Comparison of ENCODE assay signal across 14 cellular contexts in genomic region chr16:57150682-57151330, GRCh38. TPM values are rescaled to one million over a fixed set of nuclear protein-coding genes. Genes with fewer than 3 reads are reported as not detected.
DNase-seq lines count a peak whose midpoint lies in the region; ATAC-seq, FAIRE-seq and TF ChIP-seq lines count a peak whose summit lies in the region.
"Had no signal": no experiment of that assay in that cellular context is flagged by ENCODE, and none has a peak within 500 bp of the region (broad histone marks: within the 10 kb centered on the region; RNA-seq: fewer than 3 reads in every experiment).

No MANE protein-coding gene starts in this region.

- no peaks in the 10 kb centered on the region for H3K27me3 Mint-ChIP-seq in H9 (ENCODE audit: low read depth)

- H3K9me3 ChIP-seq in H9 (ENCODE audit: control insufficient read depth, low read depth, low read length) (no peaks in the 10 kb centered on the region), GM12878 (replicated peaks; ENCODE audit: control insufficient read depth, insufficient read depth, low read length) (no peaks in the 10 kb centered on the region)
- H3K9me3 ChIP-seq: adrenal gland had no signal

- H3K4me3 ChIP-seq in GM12878, result no peak overlapping the region
- H3K4me3 ChIP-seq: adrenal gland had no signal

- no peak overlapping the region for H2AFZ ChIP-seq in H9 (ENCODE audit: low read length)
- H2AFZ ChIP-seq in GM12878 (ENCODE audit: control insufficient read depth, low read depth, low read length), result no peak overlapping the region

- in situ Hi-C loops in GM12878 (cut with MboI), result no loop called here
- in situ Hi-C loops in KBM-7 (cut with MboI; ENCODE audit: low pct_unique_long_range_greater_than_20kb, low sequenced_read_pairs), result no loop called here

- H3K27ac ChIP-seq in H9 (ENCODE audit: insufficient read length, low read depth, low read length) (no peak overlapping the region), GM12878 (ENCODE audit: control insufficient read depth, insufficient read depth) (no peak overlapping the region)
- H3K27ac ChIP-seq: adrenal gland had no signal

- H3K4me1 ChIP-seq in H9 (ENCODE audit: insufficient read depth, low read length) (peaks cover 23% of the 10 kb centered on the region; the same call in 1 of the 2 replicates), GM12878 (ENCODE audit: control insufficient read depth, insufficient read depth, low read length) (peaks cover 15% of the 10 kb centered on the region)

- no peak overlapping the region for H3T11ph ChIP-seq in H9 (ENCODE audit: low read length)

- H3K56ac ChIP-seq in H9 (ENCODE audit: insufficient read length, low read depth, low read length), result no peak overlapping the region

- FAIRE-seq in GM12878 (lab: Jason Lieb, UNC), result no peak

- H3K9ac ChIP-seq in H9 (ENCODE audit: extremely low read depth, insufficient read length, low read length) (peak overlapping the region; percentile 7), GM12878 (ENCODE audit: control insufficient read depth, insufficient read depth, low read length) (no peak overlapping the region)

- H2BK15ac ChIP-seq in H9 (ENCODE audit: low read depth, low read length), result no peak overlapping the region

- no peak overlapping the region for H2BK20ac ChIP-seq in H9 (ENCODE audit: low read depth, low read length, poor library complexity, severe bottlenecking)

- no peak overlapping the region for H3K4me3 Mint-ChIP-seq in H9
- no peak overlapping the region for H3K4me3 Mint-ChIP-seq in stimulated activated effector memory CD8-positive, alpha-beta T cell treated with anti-CD3 and anti-CD28 coated beads, Interleukin-12 subunit alpha, Interleukin-12 subunit beta, amount 100 ng/mL, for 72 hours

- no peak for ATAC-seq in GM12878
- no peak for ATAC-seq in stimulated activated effector memory CD8-positive, alpha-beta T cell treated with anti-CD3 and anti-CD28 coated beads, Interleukin-12 subunit alpha, Interleukin-12 subunit beta, amount 100 ng/mL, for 72 hours
- ATAC-seq in HG02623 (IDR thresholded peaks at IDR 0.05; ENCODE audit: unreplicated experiment), result no peak
- ATAC-seq: left ventricle myocardium superior had no signal

- WGBS in H9 (ENCODE audit: extremely low coverage, insufficient read length, low lambda C conversion rate), result no CpG with 5 or more reads among the region's 9 CpGs
- WGBS in GM12878 (ENCODE audit: insufficient coverage, insufficient replicate concordance, low lambda C conversion rate, missing lambda C conversion rate), result 98% methylated on average over 9 of the region's 9 CpGs

- H4K20me1 ChIP-seq in H9 (ENCODE audit: control insufficient read depth, insufficient read depth, insufficient read length) (no peaks in the 10 kb centered on the region), GM12878 (ENCODE audit: control insufficient read depth, insufficient read depth) (no peaks in the 10 kb centered on the region)

- no peak overlapping the region for H4K8ac ChIP-seq in H9 (replicated peaks; ENCODE audit: insufficient read length, low read depth, low read length)

- no peak overlapping the region for H3K18ac ChIP-seq in H9 (ENCODE audit: insufficient read length, low read depth, low read length)

- SMC1A ChIA-PET in GM12878 (lab: Charles Lee; ENCODE audit: uncharacterized antibody, unreplicated experiment), result interaction anchor here (0.8 to 1.2 kb wide), 6 partner anchors 16 to 90 kb away, joined by 3 read pairs; no protein-coding TSS in a partner anchor

- peaks cover 15 to 23% of the 10 kb centered on the region in 2 experiments for H3K36me3 ChIP-seq in GM12878 (ENCODE audit: control insufficient read depth in 2 of 2, insufficient read depth in 2 of 2, low read length in 1 of 2)

- no peak overlapping the region for H2BK120ac ChIP-seq in H9 (ENCODE audit: low read depth, low read length, poor library complexity, severe bottlenecking)

- no peaks in the 10 kb centered on the region for H3K9me3 Mint-ChIP-seq in H9
- no peaks in the 10 kb centered on the region for H3K9me3 Mint-ChIP-seq in stimulated activated effector memory CD8-positive, alpha-beta T cell treated with anti-CD3 and anti-CD28 coated beads, Interleukin-12 subunit alpha, Interleukin-12 subunit beta, amount 100 ng/mL, for 72 hours

- no peak for TF ChIP-seq RAD21 in GM12878 (IDR thresholded peaks at IDR 0.05; ENCODE audit: insufficient read depth, low read depth, low read length)

- intact Hi-C loops in GM12878 (cut with micrococcal nuclease; ENCODE audit: unreplicated experiment), result no loop called here

- TF ChIP-seq POLR2A in GM12878 (IDR thresholded peaks at IDR 0.05; ENCODE audit: low read depth, low read length), result 0 out of 2 replicates have a peak, but pooled peaks have one; percentile 25

- BruUV-seq in GM12878 (replicated peaks; lab: Mats Ljungman, UMichigan), result no TSS peak

- DNase-seq in H9 (no peak), GM12878 (ENCODE audit: low read depth, low spot score) (no peak), iris pigment epithelial cell (ENCODE audit: low read depth) (peak; percentile 32), KBM-7 (no peak)
- DNase-seq in stimulated activated effector memory CD8-positive, alpha-beta T cell treated with anti-CD3 and anti-CD28 coated beads, Interleukin-12 subunit alpha, Interleukin-12 subunit beta, amount 100 ng/mL, for 72 hours (ENCODE audit: low spot score in 2 of 2), result no peak
- DNase-seq in stimulated activated CD4-positive, alpha-beta T cell treated with anti-CD3 and anti-CD28 coated beads, Interleukin-12 subunit alpha, Interleukin-12 subunit beta, amount 100 ng/mL, for 4 hours, result no peak
- DNase-seq: activated CD4-positive, alpha-beta T cell treated with anti-CD3 and anti-CD28 coated beads, Interleukin-2, amount 50 U/mL, for 48 hours; activated T-cell treated with anti-CD3 and anti-CD28 coated beads, Interleukin-2, amount 50 U/mL, for 48 hours; DMS79 treated with DMSO at 0.1 percent for 48 hours; left ventricle myocardium superior; NCI-H1694 treated with DMSO at 0.1 percent for 48 hours; NCI-H524 treated with DMSO at 0.1 percent for 48 hours had no signal

- no peak overlapping the region for H3K14ac ChIP-seq in H9 (ENCODE audit: insufficient read depth, low read length)

- H3K23me2 ChIP-seq in H9 (ENCODE audit: insufficient read length, low read depth, low read length, poor library complexity, severe bottlenecking), result no peaks in the 10 kb centered on the region

- no peak for TF ChIP-seq CTCF in H9 (conservative IDR thresholded peaks at IDR 0.05)
- TF ChIP-seq CTCF in GM12878 (IDR thresholded peaks at IDR 0.05 in 2 of 3, conservative IDR thresholded peaks at IDR 0.05 in 1 of 3; ENCODE audit: control insufficient read depth in 2 of 3, extremely low read depth in 1 of 3, insufficient read depth in 1 of 3, low read depth in 3 of 3, low read length in 3 of 3), result no peak

- no peak overlapping the region for H4K91ac ChIP-seq in H9 (ENCODE audit: insufficient read length, low read depth, low read length)

- H3K27ac Mint-ChIP-seq in H9, result peak overlapping the region; percentile 89 to 94 (median 90); a peak in 5 of 7 replicates
- H3K27ac Mint-ChIP-seq in stimulated activated effector memory CD8-positive, alpha-beta T cell treated with anti-CD3 and anti-CD28 coated beads, Interleukin-12 subunit alpha, Interleukin-12 subunit beta, amount 100 ng/mL, for 72 hours, result peak overlapping the region; percentile 70

- no peaks in the 10 kb centered on the region for H3K79me1 ChIP-seq in H9 (ENCODE audit: insufficient read depth, low read depth, low read length, poor library complexity, severe bottlenecking)

- H3K4ac ChIP-seq in H9 (ENCODE audit: low read depth, low read length), result no peak overlapping the region

- no peak overlapping the region for H3K23ac ChIP-seq in H9 (ENCODE audit: insufficient read length, low read depth, low read length)

- H2AK5ac ChIP-seq in H9 (ENCODE audit: insufficient read length, low read length), result no peak overlapping the region

- no peak overlapping the region for H4K5ac ChIP-seq in H9 (ENCODE audit: insufficient read length, low read depth, low read length)

- no peak overlapping the region for H3K4me2 ChIP-seq in H9 (ENCODE audit: insufficient read depth, insufficient read length, low read length)
- no peak overlapping the region for H3K4me2 ChIP-seq in GM12878 (ENCODE audit: control insufficient read depth, insufficient read depth)

- CTCF ChIA-PET in GM12878 (lab: Yijun Ruan, JAX), result interaction anchor here (0.9 to 2.8 kb wide), 5 partner anchors 9 to 187 kb away, joined by 3 to 14 read pairs (median 3); partner anchors contain the start of gene CPNE2

- H3K27me3 ChIP-seq in H9 (ENCODE audit: insufficient read depth, low read length), result no peaks in the 10 kb centered on the region
- H3K27me3 ChIP-seq in GM12878 (replicated peaks in 1 of 2; ENCODE audit: control insufficient read depth in 2 of 2, insufficient read depth in 2 of 2, low read length in 1 of 2), result no peaks in the 10 kb centered on the region
- H3K27me3 ChIP-seq: adrenal gland had no signal

- no peak overlapping the region for H2BK12ac ChIP-seq in H9 (ENCODE audit: insufficient read length, low read depth, low read length)

- no peak overlapping the region for H2BK5ac ChIP-seq in H9 (ENCODE audit: insufficient read length, low read length)

- no peak for TF ChIP-seq EP300 in GM12878 (IDR thresholded peaks at IDR 0.05; ENCODE audit: borderline replicate concordance in 1 of 2, control insufficient read depth in 1 of 2, low read depth in 2 of 2, low read length in 2 of 2)

- peaks cover 50% of the 10 kb centered on the region in 2 experiments for H3K4me1 Mint-ChIP-seq in H9
- H3K4me1 Mint-ChIP-seq in stimulated activated effector memory CD8-positive, alpha-beta T cell treated with anti-CD3 and anti-CD28 coated beads, Interleukin-12 subunit alpha, Interleukin-12 subunit beta, amount 100 ng/mL, for 72 hours, result peaks cover 6% of the 10 kb centered on the region

- peaks cover 18 to 33% (median 28%) of the 10 kb centered on the region in 3 experiments for H3K36me3 Mint-ChIP-seq in H9 (ENCODE audit: insufficient read depth in 1 of 3, low read depth in 3 of 3)
- peaks cover 34% of the 10 kb centered on the region for H3K36me3 Mint-ChIP-seq in stimulated activated effector memory CD8-positive, alpha-beta T cell treated with anti-CD3 and anti-CD28 coated beads, Interleukin-12 subunit alpha, Interleukin-12 subunit beta, amount 100 ng/mL, for 72 hours

- RAD21 ChIA-PET in GM12878 (lab: Charles Lee; ENCODE audit: unreplicated experiment), result interaction anchor here (0.7 to 1.4 kb wide), 3 partner anchors 24 to 58 kb away, joined by 3 to 5 read pairs (median 3); partner anchors contain the start of gene CPNE2

- H3K79me2 ChIP-seq in H9 (ENCODE audit: insufficient read depth, low read length) (no peaks in the 10 kb centered on the region), GM12878 (ENCODE audit: control insufficient read depth, insufficient read depth, low read length) (no peaks in the 10 kb centered on the region)

- POLR2A ChIA-PET in GM12878 (lab: Charles Lee), result interaction anchor here (1.0 to 1.8 kb wide), 3 partner anchors 9 to 24 kb away, joined by 3 to 7 read pairs (median 3); no protein-coding TSS in a partner anchor

RNA-seq across cellular contexts. Expression of gene PSME3IP1, which starts 35.0 kb away (rescaled TPM):
- total RNA-seq in H9 (2021), result 102 and 103 TPM in 2 replicates
- total RNA-seq in GM12878 (2013; cell fraction: nucleolus; rRNA removed), result 80.2 and 90.1 TPM in 2 replicates
- 67.9 and 82.1 TPM in 2 replicates for total RNA-seq in GM12878 (2014; rRNA removed)
- 146 and 152 TPM in 2 replicates for total RNA-seq in GM12878 (2014; rRNA removed; fragmentation: Illumina TruSeq; extraction: Trizol)
- total RNA-seq in GM12878 (2021), result 101 and 104 TPM in 2 replicates
- 51.7 TPM for polyA plus RNA-seq in GM12878 (2011; ENCODE audit: low read depth)
- 114 and 117 TPM in 2 replicates for polyA plus RNA-seq in GM12878 (2011; rRNA removed)
- 134 and 137 TPM in 2 replicates for polyA plus RNA-seq in GM12878 (2011; cell fraction: cytosol; rRNA removed)
- 121 and 124 TPM in 2 replicates for polyA plus RNA-seq in GM12878 (2011; cell fraction: nucleus; rRNA removed)
- polyA plus RNA-seq in GM12878 (2012), result 70.8 and 73.8 TPM in 2 replicates
- polyA plus RNA-seq in GM12878 (2014; fragmentation: Illumina TruSeq; extraction: Trizol), result 174 and 180 TPM in 2 replicates
- 10 to 100 TPM; 72.5 to 90.2 TPM for polyA plus RNA-seq in GM12878 (2014; fragmentation: Nextera tagmentation; extraction: Ambion mirVana)
- 94.6 and 106 TPM in 2 replicates for polyA plus RNA-seq in GM12878 (2014; rRNA removed)
- polyA plus RNA-seq in GM12878 (2016; fragmentation: Nextera tagmentation; extraction: Ambion mirVana), result 100 to 1,000 TPM; 135 to 143 TPM
- 83.2 and 109 TPM in 2 replicates for polyA minus RNA-seq in GM12878 (2011; rRNA and poly(A)+ RNA removed)
- polyA minus RNA-seq in GM12878 (2011; cell fraction: cytosol; rRNA and poly(A)+ RNA removed), result 33.0 and 36.1 TPM in 2 replicates
- 22.6 and 36.0 TPM in 2 replicates for polyA minus RNA-seq in GM12878 (2011; cell fraction: nucleus; rRNA and poly(A)+ RNA removed)

RNA-seq across cellular contexts. Expression of gene RSPRY1, which starts 35.3 kb away (rescaled TPM):
- total RNA-seq in H9 (2021) (34.4 and 36.1 TPM in 2 replicates), GM12878 (2014; rRNA removed) (35.0 and 37.5 TPM in 2 replicates), GM12878 (2014; rRNA removed; fragmentation: Illumina TruSeq; extraction: Trizol) (41.2 and 44.8 TPM in 2 replicates), GM12878 (2021) (38.0 and 40.5 TPM in 2 replicates)
- total RNA-seq in GM12878 (2013; cell fraction: nucleolus; rRNA removed), result 126 and 145 TPM in 2 replicates
- polyA plus RNA-seq in GM12878 (2011; ENCODE audit: low read depth), result 26.3 TPM
- polyA plus RNA-seq in GM12878 (2011; rRNA removed) (47.7 and 50.8 TPM in 2 replicates), GM12878 (2014; fragmentation: Illumina TruSeq; extraction: Trizol) (41.8 and 47.7 TPM in 2 replicates), GM12878 (2014; fragmentation: Nextera tagmentation; extraction: Ambion mirVana) (10 to 100 TPM; 18.5 to 25.1 TPM), GM12878 (2014; rRNA removed) (24.0 and 29.1 TPM in 2 replicates), GM12878 (2016; fragmentation: Nextera tagmentation; extraction: Ambion mirVana) (10 to 100 TPM; 44.8 to 57.0 TPM)
- polyA plus RNA-seq in GM12878 (2011; cell fraction: cytosol; rRNA removed), result 28.1 and 32.9 TPM in 2 replicates
- 33.1 and 59.7 TPM in 2 replicates for polyA plus RNA-seq in GM12878 (2011; cell fraction: nucleus; rRNA removed)
- polyA plus RNA-seq in GM12878 (2012), result 19.0 and 28.2 TPM in 2 replicates
- 82.9 and 86.9 TPM in 2 replicates for polyA minus RNA-seq in GM12878 (2011; rRNA and poly(A)+ RNA removed)
- polyA minus RNA-seq in GM12878 (2011; cell fraction: cytosol; rRNA and poly(A)+ RNA removed), result 26.6 and 31.1 TPM in 2 replicates
- polyA minus RNA-seq in GM12878 (2011; cell fraction: nucleus; rRNA and poly(A)+ RNA removed), result 41.8 and 66.1 TPM in 2 replicates

RNA-seq across cellular contexts. Expression of gene CPNE2, which starts 58.4 kb away (rescaled TPM):
- 8.0 and 8.1 TPM in 2 replicates for total RNA-seq in H9 (2021)
- 7.8 and 9.0 TPM in 2 replicates for total RNA-seq in GM12878 (2013; cell fraction: nucleolus; rRNA removed)
- total RNA-seq in GM12878 (2014; rRNA removed), result 13.6 and 14.5 TPM in 2 replicates
- 9.8 and 10.5 TPM in 2 replicates for total RNA-seq in GM12878 (2014; rRNA removed; fragmentation: Illumina TruSeq; extraction: Trizol)
- 13.7 and 14.5 TPM in 2 replicates for total RNA-seq in GM12878 (2021)
- polyA plus RNA-seq in GM12878 (2011; ENCODE audit: low read depth), result 5.7 TPM
- polyA plus RNA-seq in GM12878 (2011; rRNA removed), result 3.4 and 7.7 TPM in 2 replicates
- polyA plus RNA-seq in GM12878 (2011; cell fraction: cytosol; rRNA removed), result 8.4 and 10.6 TPM in 2 replicates
- polyA plus RNA-seq in GM12878 (2011; cell fraction: nucleus; rRNA removed), result 4.7 and 6.0 TPM in 2 replicates
- polyA plus RNA-seq in GM12878 (2012), result 7.1 and 12.0 TPM in 2 replicates
- polyA plus RNA-seq in GM12878 (2014; fragmentation: Illumina TruSeq; extraction: Trizol), result 16.9 and 18.5 TPM in 2 replicates
- polyA plus RNA-seq in GM12878 (2014; fragmentation: Nextera tagmentation; extraction: Ambion mirVana), result 1 to 10 TPM; 4.8 to 5.6 TPM
- polyA plus RNA-seq in GM12878 (2014; rRNA removed), result 22.1 and 23.5 TPM in 2 replicates
- polyA plus RNA-seq in GM12878 (2016; fragmentation: Nextera tagmentation; extraction: Ambion mirVana), result 10 to 100 TPM in 1 of 2 experiments, 1 to 10 TPM in 1; 3.1 to 10.0 TPM
- polyA minus RNA-seq in GM12878 (2011; rRNA and poly(A)+ RNA removed), result 5.6 and 8.1 TPM in 2 replicates
- 2.5 and 2.8 TPM in 2 replicates for polyA minus RNA-seq in GM12878 (2011; cell fraction: cytosol; rRNA and poly(A)+ RNA removed)
- 2.1 and 5.5 TPM in 2 replicates for polyA minus RNA-seq in GM12878 (2011; cell fraction: nucleus; rRNA and poly(A)+ RNA removed)
